Comparison of ENCODE assay signal across 9 cellular contexts in the genomic region with DNA sequence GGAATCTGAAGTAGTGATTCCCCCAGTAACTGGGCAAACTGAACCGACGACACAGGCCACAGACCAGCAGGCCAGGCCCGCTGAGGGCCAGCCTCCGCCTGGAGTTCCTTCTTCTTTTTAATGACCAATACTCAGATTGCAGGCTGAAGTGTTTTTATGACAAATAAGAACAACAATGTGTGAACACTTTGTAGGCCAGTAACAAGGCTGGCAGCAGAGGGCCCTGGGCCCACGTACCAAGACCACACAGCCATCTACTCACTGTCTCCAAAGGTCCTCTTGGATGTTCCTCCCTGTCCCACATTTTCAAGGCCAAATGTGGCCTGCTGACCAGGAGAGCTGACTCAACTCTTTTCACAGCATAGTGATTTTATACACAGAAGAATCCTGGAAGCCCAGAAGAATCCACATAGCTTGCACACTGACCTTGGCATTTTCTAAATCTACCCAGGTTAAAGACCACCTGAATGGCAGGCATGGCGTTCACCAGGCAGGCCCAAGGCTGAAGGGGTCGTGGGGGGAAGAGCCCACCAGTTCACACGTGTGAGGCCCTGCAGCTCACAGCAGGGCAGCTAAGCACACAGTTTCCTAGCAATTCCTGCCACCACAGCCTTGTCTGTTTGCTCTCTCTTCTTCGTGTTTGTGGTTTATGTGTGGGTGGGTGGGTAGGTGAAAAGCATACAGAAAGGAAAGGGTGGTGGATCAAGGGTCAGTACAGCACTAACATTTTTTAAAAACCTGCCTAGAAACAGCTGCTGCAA. TPM values are rescaled to one million over a fixed set of nuclear protein-coding genes. Genes with fewer than 3 reads are reported as not detected.
DNase-seq lines count a peak whose midpoint lies in the region; ATAC-seq and TF ChIP-seq lines count a peak whose summit lies in the region.
"Had no signal": no experiment of that assay in that cellular context is flagged by ENCODE, and none has a peak within 500 bp of the region (broad histone marks: within the 10 kb centered on the region; RNA-seq: fewer than 3 reads in every experiment).

No MANE protein-coding gene starts in this region.

- no peaks in the 10 kb centered on the region for H3K36me3 Mint-ChIP-seq in brain
- H3K36me3 Mint-ChIP-seq in naive thymus-derived CD4-positive, alpha-beta T cell, result peaks cover 0 to 7% (median 0%) of the 10 kb centered on the region in 5 donors
- H3K36me3 Mint-ChIP-seq: activated naive CD8-positive, alpha-beta T cell had no signal

- no peak overlapping the region for H3K4me3 ChIP-seq in naive thymus-derived CD4-positive, alpha-beta T cell (ENCODE audit: low read length)
- H3K4me3 ChIP-seq in H7 (ENCODE audit: insufficient read depth, low read depth, low read length), result no peak overlapping the region

- intact Hi-C loops in naive thymus-derived CD4-positive, alpha-beta T cell (cut with micrococcal nuclease), result loop anchor here in 1 of 2 donors (10.0 kb wide), 1 partner anchor 595 kb away; a partner anchor contains a TSS

- H3K4me1 ChIP-seq in naive thymus-derived CD4-positive, alpha-beta T cell (ENCODE audit: control insufficient read depth in 2 of 2, insufficient read depth in 2 of 2, low read length in 2 of 2), result no peaks in the 10 kb centered on the region

- H3K9me3 ChIP-seq in naive thymus-derived CD4-positive, alpha-beta T cell (ENCODE audit: control insufficient read depth in 2 of 3, low read length in 3 of 3), result no peaks in the 10 kb centered on the region

- no peak for TF ChIP-seq CTCF in brain (conservative IDR thresholded peaks at IDR 0.05)

- H3K27me3 Mint-ChIP-seq in brain, result no peaks in the 10 kb centered on the region
- no peaks in the 10 kb centered on the region for H3K27me3 Mint-ChIP-seq in naive thymus-derived CD4-positive, alpha-beta T cell

- DNase-seq in naive thymus-derived CD4-positive, alpha-beta T cell, result no peak
- DNase-seq in activated CD4-positive, CD25-positive, alpha-beta regulatory T cell treated with anti-CD3 and anti-CD28 coated beads, Interleukin-2, amount 50 U/mL, for 72 hours, result no peak
- DNase-seq in stimulated activated CD8-positive, alpha-beta memory T cell treated with anti-CD3 and anti-CD28 coated beads, Interleukin-4, amount 100 ng/mL, for 48 hours, result no peak
- DNase-seq in NCI-H1694 (lab: John Stamatoyannopoulos, UW) (no peak), H7 (no peak)

- no peaks in the 10 kb centered on the region for H3K27me3 ChIP-seq in naive thymus-derived CD4-positive, alpha-beta T cell (ENCODE audit: control insufficient read depth in 2 of 2, insufficient read depth in 2 of 2, low read length in 2 of 2)
- H3K27me3 ChIP-seq in H7 (ENCODE audit: control insufficient read depth, insufficient read depth, low read length), result no peaks in the 10 kb centered on the region

- CTCF ChIA-PET in naive thymus-derived CD4-positive, alpha-beta T cell (lab: Charles Lee), result interaction anchor here (1.7 kb wide), 1 partner anchor 11 kb away, joined by 4 read pairs; no protein-coding TSS in a partner anchor

- POLR2A ChIA-PET in naive thymus-derived CD4-positive, alpha-beta T cell (lab: Charles Lee), result no interaction called here

- peaks cover 66% of the 10 kb centered on the region for H3K4me1 Mint-ChIP-seq in brain
- peaks cover 7 to 78% (median 26%) of the 10 kb centered on the region in 7 donors for H3K4me1 Mint-ChIP-seq in naive thymus-derived CD4-positive, alpha-beta T cell

- ATAC-seq in GM18502 (IDR thresholded peaks at IDR 0.05; ENCODE audit: poor library complexity, unreplicated experiment), result peak; percentile 28
- peak; percentile 54 for ATAC-seq in HG02885 (IDR thresholded peaks at IDR 0.05; ENCODE audit: poor library complexity, unreplicated experiment)
- peak; percentile 52 for ATAC-seq in naive thymus-derived CD4-positive, alpha-beta T cell

- no peaks in the 10 kb centered on the region for H3K9me3 Mint-ChIP-seq in brain
- H3K9me3 Mint-ChIP-seq in naive thymus-derived CD4-positive, alpha-beta T cell, result no peaks in the 10 kb centered on the region

- peak overlapping the region; percentile 18 to 83 (median 61) for H3K27ac Mint-ChIP-seq in brain
- H3K27ac Mint-ChIP-seq in naive thymus-derived CD4-positive, alpha-beta T cell, result peak overlapping the region in 4 of 9 donors; percentile 38 to 77 (median 74)
- H3K27ac Mint-ChIP-seq: activated naive CD8-positive, alpha-beta T cell had no signal

- H3K36me3 ChIP-seq in naive thymus-derived CD4-positive, alpha-beta T cell (ENCODE audit: control insufficient read depth in 2 of 3, insufficient read depth in 3 of 3, low read length in 3 of 3), result no peaks in the 10 kb centered on the region
- H3K36me3 ChIP-seq in H7 (replicated peaks; ENCODE audit: control insufficient read depth, insufficient read depth, low read length), result no peaks in the 10 kb centered on the region

- no peak overlapping the region for H3K27ac ChIP-seq in naive thymus-derived CD4-positive, alpha-beta T cell (ENCODE audit: low read depth, low read length)

- H3K4me3 Mint-ChIP-seq in brain, result no peak overlapping the region
- peak overlapping the region in 2 of 10 donors; percentile 22 to 66 for H3K4me3 Mint-ChIP-seq in naive thymus-derived CD4-positive, alpha-beta T cell
- H3K4me3 Mint-ChIP-seq: activated naive CD8-positive, alpha-beta T cell had no signal

RNA-seq across cellular contexts. Expression of a gene that starts 13.3 kb away (rescaled TPM):
- 14.0 TPM for polyA plus RNA-seq in brain (ENCODE audit: insufficient read depth, low read depth, low replicate concordance)
- total RNA-seq in naive thymus-derived CD4-positive, alpha-beta T cell, result 10 to 100 TPM in 2 of 5 experiments, 1 to 10 TPM in 3; 2.9 to 34.7 (median 5.9) TPM
- polyA plus RNA-seq in naive thymus-derived CD4-positive, alpha-beta T cell, result 1 to 10 TPM in 1 of 2 donors, under 1 TPM in 1; 0.97 to 3.9 TPM
- total RNA-seq in H7 (2014; rRNA removed; shearing (Covaris generic)), result 57.6 and 84.9 TPM in 2 replicates
